31 cellular contexts compared by ENCODE assay signal in genomic region chr12:101690544-101691118, GRCh38. TPM values are rescaled to one million over a fixed set of nuclear protein-coding genes. Genes with fewer than 3 reads are reported as not detected.
"Had no signal": no experiment of that assay in that cellular context is flagged by ENCODE, and none has a peak within 500 bp of the region (broad histone marks: within the 10 kb centered on the region; RNA-seq: fewer than 3 reads in every experiment).

No MANE protein-coding gene starts in this region.

- H3K27ac ChIP-seq: epithelial cell of prostate, gastroesophageal sphincter, heart right ventricle, lower lobe of right lung, neutrophil, pancreas, right atrium auricular region, thoracic aorta, tibial nerve, upper lobe of right lung, uterus had no signal

- H3K27me3 ChIP-seq: gastroesophageal sphincter, heart right ventricle, neutrophil, pancreas, right atrium auricular region, tibial nerve, upper lobe of right lung, uterus had no signal

- H3K36me3 ChIP-seq: gastroesophageal sphincter, heart right ventricle, lower lobe of right lung, neutrophil, pancreas, right atrium auricular region, thoracic aorta, tibial nerve, upper lobe of right lung, uterus had no signal

- H3K4me1 ChIP-seq: lower lobe of right lung, pancreas, right atrium auricular region, upper lobe of right lung, uterus had no signal

- ATAC-seq: esophagus mucosa; gastroesophageal sphincter; heart right ventricle; left cardiac atrium; left ventricle myocardium superior; lower lobe of right lung; natural killer cell treated with Interleukin-12 subunit alpha and Interleukin-12 subunit beta and Interleukin-15 and Interleukin-18, amount 100 ng/mL, for 72 hours; pancreas; sciatic nerve; stimulated activated effector memory CD8-positive, alpha-beta T cell treated with anti-CD3 and anti-CD28 coated beads, Interleukin-12 subunit alpha, Interleukin-12 subunit beta, amount 100 ng/mL, for 72 hours; upper lobe of right lung had no signal

- DNase-seq: effector CD8-positive, alpha-beta T cell; endodermal cell; foreskin fibroblast; heart right ventricle; hippocampal formation; left cardiac atrium; left ventricle myocardium superior; lower lobe of right lung; naive B cell; pancreas; stimulated activated CD4-positive, alpha-beta T cell treated with anti-CD3 and anti-CD28 coated beads, Interleukin-2, amount 100 ng/mL, for 24 hours; stimulated activated CD4-positive, alpha-beta T cell treated with anti-CD3 and anti-CD28 coated beads, Interleukin-4, amount 100 ng/mL, for 24 hours; stimulated activated naive CD4-positive, alpha-beta T cell treated with Interleukin-2 at 50 U/mL for 16 hours; substantia nigra; upper lobe of right lung; uterus had no signal

- H3K4me3 ChIP-seq: gastroesophageal sphincter, heart right ventricle, lower lobe of right lung, pancreas, right atrium auricular region, thoracic aorta, tibial nerve, upper lobe of right lung, uterus had no signal

- H3K9me3 ChIP-seq: gastroesophageal sphincter, heart right ventricle, lower lobe of right lung, neutrophil, pancreas, thoracic aorta, tibial nerve, upper lobe of right lung, uterus had no signal

- FAIRE-seq: colon, islet of Langerhans, pancreas had no signal

RNA-seq across cellular contexts. Expression of gene SYCP3, which starts 48.6 kb away (rescaled TPM):
- total RNA-seq: endodermal cell, kidney epithelial cell, left cardiac atrium, left ventricle myocardium superior, neural crest cell, progenitor cell of endocrine pancreas, right atrium auricular region, sciatic nerve, thoracic aorta had no signal
